Comparison of ENCODE assay signal across 1 cellular context in genomic region chr6:12490904-12491571, GRCh38.
TF ChIP-seq lines count a peak whose summit lies in the region.

No MANE protein-coding gene starts in this region.

TF ChIP-seq in HepG2, 621 proteins besides CTCF, POLR2A, EP300 and RAD21 (continued from another document):
- no peak for TF ChIP-seq ZNF577 (CRISPR knock-in tag; IDR thresholded peaks at IDR 0.05; ENCODE audit: borderline replicate concordance, low read depth)
